In the genomic region with DNA sequence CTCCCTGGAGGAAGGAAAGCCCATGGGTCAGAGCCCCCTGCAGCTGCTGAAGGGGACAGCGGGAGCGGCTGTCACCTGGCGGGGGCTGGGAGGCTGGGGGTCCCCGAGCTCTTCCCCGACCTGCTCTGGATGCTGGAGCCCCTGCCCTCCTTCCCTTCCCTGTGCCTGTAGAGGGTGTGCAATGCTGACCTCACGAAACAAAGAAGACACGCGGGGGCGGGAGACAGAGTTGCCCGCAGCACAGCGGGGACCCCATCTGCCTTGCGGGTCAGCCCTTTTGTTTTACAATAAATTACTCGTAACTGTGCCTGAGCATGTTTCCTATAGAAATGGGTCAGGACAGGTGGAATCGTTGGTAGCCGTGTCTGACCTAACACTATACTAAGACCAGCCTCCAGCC, we compare ENCODE assay signal across 28 cellular contexts. TPM values are rescaled to one million over a fixed set of nuclear protein-coding genes. Genes with fewer than 3 reads are reported as not detected.
"Had no signal": no experiment of that assay in that cellular context is flagged by ENCODE, and none has a peak within 500 bp of the region (broad histone marks: within the 10 kb centered on the region; RNA-seq: fewer than 3 reads in every experiment).

No MANE protein-coding gene starts in this region.

- H3K4me3 ChIP-seq: coronary artery, esophagus squamous epithelium, gastroesophageal sphincter, heart left ventricle, mucosa of descending colon, sigmoid colon, smooth muscle cell, testis, vagina had no signal

- H3K27me3 ChIP-seq: sigmoid colon, testis, vagina had no signal

- H3K36me3 ChIP-seq: esophagus squamous epithelium, vagina had no signal

- DNase-seq: activated CD4-positive, alpha-beta T cell treated with anti-CD3 and anti-CD28 coated beads, Interleukin-2, amount 50 U/mL, for 4 hours; activated CD8-positive, alpha-beta memory T cell treated with anti-CD3 and anti-CD28 coated beads, Interleukin-2, amount 50 U/mL, for 48 hours; activated gamma-delta T cell treated with Interleukin-2 at 50 U/mL for 16 hours; esophagus squamous epithelium; heart left ventricle; mesenchymal stem cell; mucosa of descending colon; naive B cell; sigmoid colon; stimulated activated CD4-positive, alpha-beta T cell treated with anti-CD3 and anti-CD28 coated beads, Interleukin-15, amount 100 ng/mL, for 24 hours; stimulated activated naive B cell treated with anti-CD40 and anti-IgM and Interleukin-4, amounts not matched to agents 10 μg/mL and 1 μg/mL and 100 μg/mL, for 72 hours; T-helper 1 cell; testis; trophoblast cell had no signal

- H3K4me3 Mint-ChIP-seq: activated T-helper 1 cell treated with anti-CD3 and anti-CD28 coated beads, Interleukin-12 subunit alpha, Interleukin-12 subunit beta, Interleukin-2, Interleukin-4 antibody, amounts not matched to agents 30 ng/mL and 10 ng/mL and 1 ng/mL, durations not matched to agents 14 hours and 24 hours and 36 hours; naive B cell; stimulated activated naive B cell treated with anti-CD40 and anti-IgM and Interleukin-4, amounts not matched to agents 10 μg/mL and 1 μg/mL and 100 μg/mL, for 72 hours had no signal

- H3K4me2 ChIP-seq: smooth muscle cell had no signal

- H3K27ac Mint-ChIP-seq: activated naive CD4-positive, alpha-beta T cell treated with anti-CD3 and anti-CD28 coated beads, Interleukin-2, amount 50 U/mL, for 72 hours; activated T-helper 1 cell treated with anti-CD3 and anti-CD28 coated beads, Interleukin-12 subunit alpha, Interleukin-12 subunit beta, Interleukin-2, Interleukin-4 antibody, amounts not matched to agents 30 ng/mL and 10 ng/mL and 1 ng/mL, durations not matched to agents 14 hours and 24 hours and 36 hours; stimulated activated naive B cell treated with anti-CD40 and anti-IgM and Interleukin-4, amounts not matched to agents 10 μg/mL and 1 μg/mL and 100 μg/mL, for 72 hours had no signal

- H3K36me3 Mint-ChIP-seq: naive B cell; stimulated activated naive B cell treated with anti-CD40 and anti-IgM and Interleukin-4, amounts not matched to agents 10 μg/mL and 1 μg/mL and 100 μg/mL, for 72 hours had no signal

- H3K9me3 Mint-ChIP-seq: activated naive CD4-positive, alpha-beta T cell treated with anti-CD3 and anti-CD28 coated beads, Interleukin-2, amount 50 U/mL, for 72 hours; activated T-helper 1 cell treated with anti-CD3 and anti-CD28 coated beads, Interleukin-12 subunit alpha, Interleukin-12 subunit beta, Interleukin-2, Interleukin-4 antibody, amounts not matched to agents 30 ng/mL and 10 ng/mL and 1 ng/mL, durations not matched to agents 14 hours and 24 hours and 36 hours; naive B cell; stimulated activated naive B cell treated with anti-CD40 and anti-IgM and Interleukin-4, amounts not matched to agents 10 μg/mL and 1 μg/mL and 100 μg/mL, for 72 hours had no signal

- H3K27ac ChIP-seq: coronary artery, esophagus squamous epithelium, gastroesophageal sphincter, heart left ventricle, testis, vagina had no signal

- FAIRE-seq: astrocyte, islet of Langerhans had no signal

- H3K9me3 ChIP-seq: esophagus squamous epithelium, gastroesophageal sphincter, heart left ventricle, mucosa of descending colon, sigmoid colon, testis, vagina had no signal

RNA-seq across cellular contexts. Expression of a gene that starts 6.3 kb away (rescaled TPM):
- total RNA-seq: smooth muscle cell had no signal
- polyA plus RNA-seq: neural cell had no signal

RNA-seq across cellular contexts. Expression of a gene that starts 9.9 kb away (rescaled TPM):
- total RNA-seq: osteoblast, renal cortical epithelial cell, smooth muscle cell had no signal
- polyA plus RNA-seq: neural cell had no signal

RNA-seq across cellular contexts. Expression of a gene that starts 31.8 kb away (rescaled TPM):
- total RNA-seq: activated CD8-positive, alpha-beta memory T cell treated with anti-CD3 and anti-CD28 coated beads for 36 hours; astrocyte; esophagus squamous epithelium; gastroesophageal sphincter; heart left ventricle; lower leg skin; mucosa of descending colon; posterior vena cava; sigmoid colon; smooth muscle cell; vagina had no signal
- polyA plus RNA-seq: heart left ventricle, neural cell, smooth muscle cell had no signal

RNA-seq across cellular contexts. Expression of a gene that starts 44.3 kb away (rescaled TPM):
- total RNA-seq: activated CD8-positive, alpha-beta memory T cell treated with anti-CD3 and anti-CD28 coated beads for 36 hours; activated T-helper 1 cell treated with anti-CD3 and anti-CD28 coated beads, Interleukin-12 subunit alpha, Interleukin-12 subunit beta, Interleukin-2, Interleukin-4 antibody, amounts not matched to agents 30 ng/mL and 10 ng/mL and 1 ng/mL, durations not matched to agents 14 hours and 24 hours and 36 hours; astrocyte; esophagus squamous epithelium; gastroesophageal sphincter; lower leg skin; mucosa of descending colon; osteoblast; posterior vena cava; sigmoid colon; smooth muscle cell; vagina had no signal
- polyA plus RNA-seq: neural cell, sigmoid colon, smooth muscle cell had no signal
